ENCODE assay signal across 8 cellular contexts in genomic region chr2:29549069-29549380, GRCh38.
"Had no signal": no experiment of that assay in that cellular context is flagged by ENCODE, and none has a peak within 500 bp of the region (broad histone marks: within the 10 kb centered on the region; RNA-seq: fewer than 3 reads in every experiment).

No MANE protein-coding gene starts in this region.

- FAIRE-seq: HepG2 had no signal

- H3K4me1 ChIP-seq: HAP-1 had no signal

- H3K36me3 ChIP-seq: HAP-1 had no signal

- ATAC-seq: HCT116 had no signal

- DNase-seq: GM23248, GOT3, H7, KBM-7 had no signal

- H3K4me3 ChIP-seq: GM23248, HAP-1 had no signal

- H3K9me3 ChIP-seq: HAP-1 had no signal

- H3K27ac ChIP-seq: GM23248, HL-60 had no signal
